12 cellular contexts compared by ENCODE assay signal in the genomic region with DNA sequence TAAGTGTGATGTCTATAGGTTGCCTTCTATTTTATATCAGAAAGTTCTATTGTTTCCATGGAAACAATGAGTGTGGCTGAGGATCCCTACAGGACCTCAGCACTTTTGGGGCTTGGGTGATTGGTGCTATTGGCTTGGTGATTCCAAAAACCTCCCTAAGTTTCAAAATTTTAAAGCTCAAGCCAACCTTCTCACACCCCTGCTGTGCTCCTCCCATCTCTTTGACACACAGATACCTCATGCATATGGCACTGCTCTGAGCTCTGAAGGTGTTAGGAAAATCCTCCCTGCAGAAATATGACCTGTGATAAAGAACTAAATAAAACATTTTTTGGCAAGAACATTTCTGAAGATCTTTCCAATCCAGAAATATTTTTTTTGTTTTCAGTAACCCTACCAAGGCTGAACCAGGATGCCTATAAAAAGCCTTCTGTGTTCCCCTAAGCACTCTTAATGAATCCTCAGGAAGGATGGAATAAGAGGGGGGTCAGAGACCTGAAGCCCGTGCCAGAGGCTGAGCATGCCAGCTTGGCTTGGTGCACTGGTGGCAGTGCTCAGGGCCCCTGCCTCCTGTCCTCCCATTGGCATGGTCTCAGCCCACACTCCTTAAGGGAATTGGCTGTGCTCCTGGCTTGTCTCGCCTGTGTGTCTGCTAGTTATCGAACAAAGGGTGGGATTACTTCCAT.
DNase-seq lines count a peak whose midpoint lies in the region; ATAC-seq, FAIRE-seq and TF ChIP-seq lines count a peak whose summit lies in the region.
"Had no signal": no experiment of that assay in that cellular context is flagged by ENCODE, and none has a peak within 500 bp of the region (broad histone marks: within the 10 kb centered on the region; RNA-seq: fewer than 3 reads in every experiment).

No MANE protein-coding gene starts in this region.

- no peaks in the 10 kb centered on the region for H3K9me3 ChIP-seq in SK-N-SH
- no peaks in the 10 kb centered on the region for H3K9me3 ChIP-seq in heart right ventricle
- H3K9me3 ChIP-seq in breast epithelium = no peaks in the 10 kb centered on the region

- ATAC-seq in heart right ventricle = peak; percentile 74 to 97 (median 86)

- H3F3A ChIP-seq in SK-N-SH (replicated peaks; ENCODE audit: insufficient read depth) = peaks cover 5% of the 10 kb centered on the region

- DNase-seq in GM19239 (ENCODE audit: insufficient read length, low spot score) (no peak), SK-N-SH (no peak), heart right ventricle (peak; percentile 60 to 76), pons (ENCODE audit: low spot score) (peak; percentile 51), breast epithelium (ENCODE audit: low spot score in 2 of 2) (no peak), GM13977 (ENCODE audit: low spot score) (no peak)
- no peak for DNase-seq in activated naive CD4-positive, alpha-beta T cell treated with anti-CD3 and anti-CD28 coated beads, Interleukin-2, amount 10 ng/mL, durations not matched to agents 7 days and 5 days
- no peak for DNase-seq in activated CD8-positive, alpha-beta memory T cell treated with anti-CD3 and anti-CD28 coated beads, Interleukin-2, amount 50 U/mL, for 4 hours
- DNase-seq: GF-D8, islet precursor cell, T1000 had no signal

- no peaks in the 10 kb centered on the region for H3K36me3 Mint-ChIP-seq in activated naive CD4-positive, alpha-beta T cell treated with anti-CD3 and anti-CD28 coated beads, Interleukin-2, amount 10 ng/mL, durations not matched to agents 7 days and 5 days

- in situ Hi-C loops in GM13977 (cut with MboI; ENCODE audit: low pct_unique_long_range_greater_than_20kb, low sequenced_read_pairs, unreplicated experiment) = no loop called here

- POLR2A ChIA-PET in SK-N-SH (lab: Yijun Ruan, JAX) = no interaction called here

- no peaks in the 10 kb centered on the region for H3K9me3 Mint-ChIP-seq in activated naive CD4-positive, alpha-beta T cell treated with anti-CD3 and anti-CD28 coated beads, Interleukin-2, amount 10 ng/mL, durations not matched to agents 7 days and 5 days

- H3K9ac ChIP-seq in SK-N-SH = no peak overlapping the region

- CTCF ChIA-PET in SK-N-SH (lab: Yijun Ruan, JAX) = interaction anchor here (1.0 to 1.9 kb wide), 2 partner anchors 74 to 168 kb away, joined by 3 to 7 read pairs; no protein-coding TSS in a partner anchor
- CTCF ChIA-PET in activated naive CD4-positive, alpha-beta T cell treated with anti-CD3 and anti-CD28 coated beads, Interleukin-2, amount 10 ng/mL, durations not matched to agents 7 days and 5 days (lab: Charles Lee) = no interaction called here

- peak overlapping the region; percentile 66; the same call in 1 of the 2 replicates for H3K4me2 ChIP-seq in SK-N-SH

- H3K4me3 Mint-ChIP-seq in activated naive CD4-positive, alpha-beta T cell treated with anti-CD3 and anti-CD28 coated beads, Interleukin-2, amount 10 ng/mL, durations not matched to agents 7 days and 5 days = no peak overlapping the region

- WGBS in SK-N-SH (ENCODE audit: low lambda C conversion rate) = 68% methylated on average over 3 of the region's 3 CpGs
- WGBS in heart right ventricle, 2 donors = 12 to 16% methylated on average over 3 of the region's 3 CpGs

- H2AFZ ChIP-seq in SK-N-SH (ENCODE audit: low read depth) = peak overlapping the region; percentile 32; the same call in 1 of the 2 replicates

- H3K27me3 ChIP-seq in SK-N-SH (ENCODE audit: insufficient read depth) = no peaks in the 10 kb centered on the region
- H3K27me3 ChIP-seq in heart right ventricle = no peaks in the 10 kb centered on the region
- no peaks in the 10 kb centered on the region for H3K27me3 ChIP-seq in breast epithelium

- no peak for TF ChIP-seq RAD21 in SK-N-SH (IDR thresholded peaks at IDR 0.05; ENCODE audit: low read length)

- H3K4me1 Mint-ChIP-seq in activated naive CD4-positive, alpha-beta T cell treated with anti-CD3 and anti-CD28 coated beads, Interleukin-2, amount 10 ng/mL, durations not matched to agents 7 days and 5 days = no peaks in the 10 kb centered on the region

- H4K20me1 ChIP-seq in SK-N-SH (ENCODE audit: insufficient read depth) = no peaks in the 10 kb centered on the region

- TF ChIP-seq POLR2A in breast epithelium (IDR thresholded peaks at IDR 0.05) = no peak

- H3K27ac Mint-ChIP-seq in activated naive CD4-positive, alpha-beta T cell treated with anti-CD3 and anti-CD28 coated beads, Interleukin-2, amount 10 ng/mL, durations not matched to agents 7 days and 5 days = no peak overlapping the region

- no peaks in the 10 kb centered on the region for H3K9me2 ChIP-seq in SK-N-SH

- TF ChIP-seq EP300 in SK-N-SH (IDR thresholded peaks at IDR 0.05; ENCODE audit: borderline replicate concordance in 1 of 2, low read depth in 1 of 2, low read length in 1 of 2) = no peak

- TF ChIP-seq CTCF in SK-N-SH (IDR thresholded peaks at IDR 0.05) (no peak), heart right ventricle (IDR thresholded peaks at IDR 0.05) (no peak), breast epithelium (IDR thresholded peaks at IDR 0.05) (no peak), GM13977 (IDR thresholded peaks at IDR 0.05; ENCODE audit: extremely low read depth, insufficient read depth, missing control alignments) (no peak)

- peaks cover 8 to 10% of the 10 kb centered on the region in 2 experiments; a peak in 3 of 4 replicates for H3K4me1 ChIP-seq in SK-N-SH (ENCODE audit: control insufficient read depth in 1 of 2, insufficient read depth in 2 of 2, low read depth in 1 of 2, low read length in 1 of 2)
- H3K4me1 ChIP-seq in heart right ventricle = peaks cover 14 to 36% (median 26%) of the 10 kb centered on the region in 9 donors
- no peaks in the 10 kb centered on the region for H3K4me1 ChIP-seq in breast epithelium

- H3K36me3 ChIP-seq in SK-N-SH (replicated peaks in 1 of 2; ENCODE audit: control insufficient read depth in 1 of 2, insufficient read depth in 2 of 2, low read length in 1 of 2) = no peaks in the 10 kb centered on the region
- H3K36me3 ChIP-seq in heart right ventricle = no peaks in the 10 kb centered on the region
- no peaks in the 10 kb centered on the region for H3K36me3 ChIP-seq in breast epithelium

- H3K79me2 ChIP-seq in SK-N-SH (ENCODE audit: insufficient read depth) = no peaks in the 10 kb centered on the region

- peaks cover 25% of the 10 kb centered on the region for H3K27me3 Mint-ChIP-seq in activated naive CD4-positive, alpha-beta T cell treated with anti-CD3 and anti-CD28 coated beads, Interleukin-2, amount 10 ng/mL, durations not matched to agents 7 days and 5 days

- peak; percentile 52 for FAIRE-seq in GM19239 (lab: Jason Lieb, UNC)
- FAIRE-seq: H1 had no signal

- peak overlapping the region; percentile 84 to 87 for H3K27ac ChIP-seq in SK-N-SH (ENCODE audit: low read depth in 2 of 2, low read length in 1 of 2)
- peak overlapping the region; percentile 61 to 88 (median 78) for H3K27ac ChIP-seq in heart right ventricle
- H3K27ac ChIP-seq in breast epithelium = peak overlapping the region in 1 of 2 donors; percentile 47

- intact Hi-C loops in heart right ventricle (cut with DNase I) = loop anchor here in 4 of 10 donors (1.0 to 5.0 kb wide), 7 partner anchors 33 to 73 kb away; no protein-coding TSS in a partner anchor
- intact Hi-C loops in breast epithelium (cut with DNase I; ENCODE audit: low total_unique reads) = loop anchor here (10.0 kb wide), 1 partner anchor 1413 kb away; no protein-coding TSS in a partner anchor

- peak overlapping the region in 1 of 2 experiments; percentile 30; a peak in 1 of 4 replicates for H3K4me3 ChIP-seq in SK-N-SH (ENCODE audit: low read depth in 2 of 2, low read length in 1 of 2)
- peak overlapping the region in 4 of 10 donors; percentile 4 to 13 (median 9) for H3K4me3 ChIP-seq in heart right ventricle
- H3K4me3 ChIP-seq in breast epithelium = no peak overlapping the region

TF ChIP-seq in SK-N-SH, 30 proteins besides CTCF, POLR2A, EP300 and RAD21:
- TF ChIP-seq NRF1 (IDR thresholded peaks at IDR 0.05; ENCODE audit: low read depth, low read length) (no peak), TCF12 (IDR thresholded peaks at IDR 0.05) (0 out of 2 replicates have a peak, but pooled peaks have one; percentile 11), SIN3A (IDR thresholded peaks at IDR 0.05; ENCODE audit: borderline replicate concordance, low read depth, low read length) (no peak), RCOR1 (IDR thresholded peaks at IDR 0.05; ENCODE audit: low read length) (no peak), RXRA (IDR thresholded peaks at IDR 0.05; ENCODE audit: borderline replicate concordance, low read depth) (no peak), SMC3 (IDR thresholded peaks at IDR 0.05; ENCODE audit: low read depth, low read length) (no peak), TAF1 (IDR thresholded peaks at IDR 0.05; ENCODE audit: borderline replicate concordance, low read depth, low read length) (no peak)
- TF ChIP-seq, protein P1, sequence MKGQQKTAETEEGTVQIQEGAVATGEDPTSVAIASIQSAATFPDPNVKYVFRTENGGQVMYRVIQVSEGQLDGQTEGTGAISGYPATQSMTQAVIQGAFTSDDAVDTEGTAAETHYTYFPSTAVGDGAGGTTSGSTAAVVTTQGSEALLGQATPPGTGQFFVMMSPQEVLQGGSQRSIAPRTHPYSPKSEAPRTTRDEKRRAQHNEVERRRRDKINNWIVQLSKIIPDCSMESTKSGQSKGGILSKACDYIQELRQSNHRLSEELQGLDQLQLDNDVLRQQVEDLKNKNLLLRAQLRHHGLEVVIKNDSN (IDR thresholded peaks at IDR 0.05; ENCODE audit: borderline replicate concordance, low read depth) = no peak

Comparison
In these comparisons a context has a peak if more than half of its experiments do, and no peak if none do; other contexts are left out.
1. DNase-seq: peak in heart right ventricle (2 of 2) and pons (single experiment); none in GM19239 (single experiment), SK-N-SH (single experiment), activated naive CD4-positive, alpha-beta T cell treated with anti-CD3 and anti-CD28 coated beads, Interleukin-2, amount 10 ng/mL, durations not matched to agents 7 days and 5 days (single experiment), breast epithelium (0 of 2), GM13977 (single experiment) and activated CD8-positive, alpha-beta memory T cell treated with anti-CD3 and anti-CD28 coated beads, Interleukin-2, amount 50 U/mL, for 4 hours (single experiment).